ENCODE assay signal across 1 cellular context in genomic region chr15:90202929-90203328, GRCh38.
TF ChIP-seq lines count a peak whose summit lies in the region.

No MANE protein-coding gene starts in this region.

TF ChIP-seq in GM23338, 12 proteins besides CTCF, POLR2A, EP300 and RAD21 (continued from another document):
- TF ChIP-seq, protein P1, sequence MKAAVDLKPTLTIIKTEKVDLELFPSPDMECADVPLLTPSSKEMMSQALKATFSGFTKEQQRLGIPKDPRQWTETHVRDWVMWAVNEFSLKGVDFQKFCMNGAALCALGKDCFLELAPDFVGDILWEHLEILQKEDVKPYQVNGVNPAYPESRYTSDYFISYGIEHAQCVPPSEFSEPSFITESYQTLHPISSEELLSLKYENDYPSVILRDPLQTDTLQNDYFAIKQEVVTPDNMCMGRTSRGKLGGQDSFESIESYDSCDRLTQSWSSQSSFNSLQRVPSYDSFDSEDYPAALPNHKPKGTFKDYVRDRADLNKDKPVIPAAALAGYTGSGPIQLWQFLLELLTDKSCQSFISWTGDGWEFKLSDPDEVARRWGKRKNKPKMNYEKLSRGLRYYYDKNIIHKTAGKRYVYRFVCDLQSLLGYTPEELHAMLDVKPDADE (IDR thresholded peaks at IDR 0.05), result no peak
- TF ChIP-seq JUNB (IDR thresholded peaks at IDR 0.05; ENCODE audit: unreplicated experiment) (no peak), CREB1 (CRISPR knock-in tag; IDR thresholded peaks at IDR 0.05; ENCODE audit: low read depth) (no peak)
TF ChIP-seq in GM23338: peak in this region for 0.
